In genomic region chr15:45654749-45655148, GRCh38 we compare ENCODE assay signal across 21 cellular contexts. TPM values are rescaled to one million over a fixed set of nuclear protein-coding genes. Genes with fewer than 3 reads are reported as not detected.
A peak's percentile ranks its signal among the peaks of the same experiment; 100 is the strongest.
DNase-seq lines count a peak whose midpoint lies in the region; ATAC-seq and TF ChIP-seq lines count a peak whose summit lies in the region.
"Had no signal": no experiment of that assay in that cellular context is flagged by ENCODE, and none has a peak within 500 bp of the region (broad histone marks: within the 10 kb centered on the region; RNA-seq: fewer than 3 reads in every experiment).

No MANE protein-coding gene starts in this region.

- TF ChIP-seq EP300 in stomach (IDR thresholded peaks at IDR 0.05) (no peak), SK-N-SH (IDR thresholded peaks at IDR 0.05; ENCODE audit: borderline replicate concordance in 1 of 2, low read depth in 1 of 2, low read length in 1 of 2) (no peak)

- H3K9ac ChIP-seq in BLaER1 treated with 17β-estradiol and CSF1 and Interleukin-3, amounts not matched to agents 10 nM and 100 nM, result peak overlapping the region in 7 of 11 experiments; percentile 4 to 74 (median 63); a peak in 12 of 22 replicates
- H3K9ac ChIP-seq in mucosa of rectum (ENCODE audit: low read depth in 1 of 2, low read length in 2 of 2) (no peak overlapping the region), SK-N-SH (no peak overlapping the region)

- BruUV-seq in Panc1 (replicated peaks; lab: Mats Ljungman, UMichigan), result TSS peak; percentile 36

- no peaks in the 10 kb centered on the region for H3K27me3 Mint-ChIP-seq in mesothelial cell of epicardium (ENCODE audit: low read depth)
- H3K27me3 Mint-ChIP-seq: CD4-positive, alpha-beta memory T cell had no signal

- H3K9me3 Mint-ChIP-seq in mesothelial cell of epicardium, result no peaks in the 10 kb centered on the region

- CTCF ChIA-PET in Panc1 (lab: Charles Lee), result no interaction called here
- CTCF ChIA-PET in SK-N-SH (lab: Yijun Ruan, JAX), result no interaction called here

- in situ Hi-C loops in Panc1 (cut with HindIII; ENCODE audit: low pct_unique_long_range_greater_than_20kb, low sequenced_read_pairs), result no loop called here

- H3K9me3 ChIP-seq in BLaER1 treated with 17β-estradiol and CSF1 and Interleukin-3, amounts not matched to agents 10 nM and 100 nM (replicated peaks in 1 of 11), result peaks cover 8 to 22% (median 17%) of the 10 kb centered on the region in 11 experiments
- H3K9me3 ChIP-seq in Panc1 (ENCODE audit: control insufficient read depth, insufficient read depth, low read depth, low read length), result no peaks in the 10 kb centered on the region
- no peaks in the 10 kb centered on the region for H3K9me3 ChIP-seq in mucosa of rectum (ENCODE audit: control insufficient read depth in 2 of 2, low read length in 2 of 2)
- no peaks in the 10 kb centered on the region for H3K9me3 ChIP-seq in stomach
- H3K9me3 ChIP-seq in SK-N-SH, result no peaks in the 10 kb centered on the region
- H3K9me3 ChIP-seq: A549, Caco-2, MG63 had no signal

- H4K20me1 ChIP-seq in BLaER1 treated with 17β-estradiol and CSF1 and Interleukin-3, amounts not matched to agents 10 nM and 100 nM, result no peaks in the 10 kb centered on the region; a peak in 1 of 22 replicates
- no peaks in the 10 kb centered on the region for H4K20me1 ChIP-seq in SK-N-SH (ENCODE audit: insufficient read depth)

- WGBS in stomach, 5 donors, result 72 to 87% (median 80%) methylated on average over 6 of the region's 6 CpGs
- 60% methylated on average over 6 of the region's 6 CpGs for WGBS in SK-N-SH (ENCODE audit: low lambda C conversion rate)

- H3K4me1 Mint-ChIP-seq in mesothelial cell of epicardium, result peaks cover 10% of the 10 kb centered on the region

- intact Hi-C loops in Panc1 (cut with micrococcal nuclease; ENCODE audit: unreplicated experiment), result no loop called here
- intact Hi-C loops in stomach (cut with DNase I; ENCODE audit: low total_unique reads), result no loop called here

- DNase-seq in Panc1 (ENCODE audit: low read depth, low spot score), result no peak
- DNase-seq in stomach, result no peak
- no peak for DNase-seq in SK-N-SH
- no peak for DNase-seq in mesothelial cell of epicardium (ENCODE audit: low spot score in 2 of 2, unreplicated experiment in 2 of 2)
- DNase-seq in stimulated activated CD4-positive, alpha-beta T cell treated with anti-CD3 and anti-CD28 coated beads, Interleukin-4, amount 100 ng/mL, for 4 hours, result no peak
- DNase-seq: Caco-2; CD4-positive, alpha-beta memory T cell; DMS 273 treated with DMSO at 0.1 percent for 48 hours; DND-41; MG63; NCI-H1417; NCI-H1930; NCI-H2227 treated with DMSO at 0.1 percent for 48 hours; NCI-H510A; NK-92 treated with Interleukin-12 subunit alpha and Interleukin-12 subunit beta, amount 100 ng/mL, for 24 hours; SIG-M5 had no signal

- H3K27ac ChIP-seq in BLaER1 treated with 17β-estradiol and CSF1 and Interleukin-3, amounts not matched to agents 10 nM and 100 nM, result peak overlapping the region in 10 of 11 experiments; percentile 58 to 89 (median 78); a peak in 19 of 22 replicates
- H3K27ac ChIP-seq in Panc1 (ENCODE audit: low read length) (no peak overlapping the region), mucosa of rectum (ENCODE audit: low read depth in 2 of 2, low read length in 2 of 2) (peak overlapping the region; percentile 80 to 82), stomach (peak overlapping the region in 4 of 5 donors; percentile 36 to 70 (median 59)), SK-N-SH (ENCODE audit: low read depth in 2 of 2, low read length in 1 of 2) (no peak overlapping the region)
- H3K27ac ChIP-seq: A549 had no signal

- ATAC-seq in Panc1, result no peak
- ATAC-seq: A549, GM12878, SK-N-SH treated with all-trans-retinoic acid at 6 μM for 48 hours had no signal

- H3K36me3 Mint-ChIP-seq in mesothelial cell of epicardium, result no peaks in the 10 kb centered on the region

- peaks cover 0 to 99% (median 37%) of the 10 kb centered on the region in 10 experiments; a peak in 16 of 20 replicates for H3K4me1 ChIP-seq in BLaER1 treated with 17β-estradiol and CSF1 and Interleukin-3, amounts not matched to agents 10 nM and 100 nM
- 0 out of 2 replicates have a peak, but pooled peaks cover 2% of the 10 kb centered on the region for H3K4me1 ChIP-seq in Panc1 (ENCODE audit: control insufficient read depth, insufficient read depth, low read length)
- H3K4me1 ChIP-seq in mucosa of rectum (ENCODE audit: control insufficient read depth in 2 of 2, insufficient read depth in 2 of 2, low read length in 2 of 2), result peaks cover 40 to 57% of the 10 kb centered on the region in 2 donors
- H3K4me1 ChIP-seq in stomach, result peaks cover 21 to 93% (median 51%) of the 10 kb centered on the region in 4 donors
- no peaks in the 10 kb centered on the region for H3K4me1 ChIP-seq in SK-N-SH (ENCODE audit: control insufficient read depth in 1 of 2, insufficient read depth in 2 of 2, low read depth in 1 of 2, low read length in 1 of 2)
- H3K4me1 ChIP-seq: A549, Caco-2 had no signal

- no peak overlapping the region for H2AFZ ChIP-seq in SK-N-SH (ENCODE audit: low read depth)

- no peaks in the 10 kb centered on the region for H3K27me3 ChIP-seq in BLaER1 treated with 17β-estradiol and CSF1 and Interleukin-3, amounts not matched to agents 10 nM and 100 nM
- H3K27me3 ChIP-seq in Panc1 (ENCODE audit: control insufficient read depth, insufficient read depth, low read length) (no peaks in the 10 kb centered on the region), mucosa of rectum (ENCODE audit: control insufficient read depth in 2 of 2, insufficient read depth in 2 of 2, low read length in 2 of 2) (no peaks in the 10 kb centered on the region), stomach (no peaks in the 10 kb centered on the region), SK-N-SH (ENCODE audit: insufficient read depth) (no peaks in the 10 kb centered on the region)
- H3K27me3 ChIP-seq: MG63 had no signal

- peak overlapping the region in 1 of 10 experiments; percentile 1; a peak in 1 of 20 replicates for H3K4me3 ChIP-seq in BLaER1 treated with 17β-estradiol and CSF1 and Interleukin-3, amounts not matched to agents 10 nM and 100 nM
- H3K4me3 ChIP-seq in Panc1 (ENCODE audit: low read depth in 2 of 2, low read length in 2 of 2), result no peak overlapping the region
- no peak overlapping the region for H3K4me3 ChIP-seq in mucosa of rectum (ENCODE audit: low read length in 2 of 2)
- H3K4me3 ChIP-seq in stomach, result no peak overlapping the region
- no peak overlapping the region for H3K4me3 ChIP-seq in SK-N-SH (ENCODE audit: low read depth in 2 of 2, low read length in 1 of 2)
- H3K4me3 ChIP-seq: A549, GM12878, MG63 had no signal

- TF ChIP-seq POLR2A in stomach (IDR thresholded peaks at IDR 0.05), result no peak

- POLR2A ChIA-PET in Panc1 (lab: Charles Lee), result interaction anchor here (0.7 kb wide), 1 partner anchor 24 kb away, joined by 8 read pairs; no protein-coding TSS in a partner anchor
- POLR2A ChIA-PET in SK-N-SH (lab: Yijun Ruan, JAX), result no interaction called here

- H3K4me3 Mint-ChIP-seq in mesothelial cell of epicardium, result no peak overlapping the region
- H3K4me3 Mint-ChIP-seq: CD4-positive, alpha-beta memory T cell had no signal

- TF ChIP-seq CTCF in Panc1 (IDR thresholded peaks at IDR 0.05), result no peak
- no peak for TF ChIP-seq CTCF in stomach (IDR thresholded peaks at IDR 0.05)
- no peak for TF ChIP-seq CTCF in SK-N-SH (IDR thresholded peaks at IDR 0.05)
- TF ChIP-seq CTCF in mesothelial cell of epicardium (IDR thresholded peaks at IDR 0.05; ENCODE audit: unreplicated experiment), result no peak

- no peak for TF ChIP-seq RAD21 in SK-N-SH (IDR thresholded peaks at IDR 0.05; ENCODE audit: low read length)

- no peaks in the 10 kb centered on the region for H3F3A ChIP-seq in SK-N-SH (replicated peaks; ENCODE audit: insufficient read depth)

- H3K27ac Mint-ChIP-seq in mesothelial cell of epicardium, result no peak overlapping the region

- H3K36me3 ChIP-seq in BLaER1 treated with 17β-estradiol and CSF1 and Interleukin-3, amounts not matched to agents 10 nM and 100 nM, result peaks cover 0 to 51% (median 0%) of the 10 kb centered on the region in 11 experiments; a peak in 10 of 22 replicates
- H3K36me3 ChIP-seq in Panc1 (ENCODE audit: control insufficient read depth, insufficient read depth, low read length) (no peaks in the 10 kb centered on the region), mucosa of rectum (ENCODE audit: control insufficient read depth in 2 of 2, insufficient read depth in 2 of 2, low read length in 2 of 2) (peaks cover 8 to 13% of the 10 kb centered on the region in 2 donors), stomach (peaks cover 0 to 19% (median 9%) of the 10 kb centered on the region in 4 donors), SK-N-SH (replicated peaks in 1 of 2; ENCODE audit: control insufficient read depth in 1 of 2, insufficient read depth in 2 of 2, low read length in 1 of 2) (no peaks in the 10 kb centered on the region)

- no peaks in the 10 kb centered on the region for H3K79me2 ChIP-seq in SK-N-SH (ENCODE audit: insufficient read depth)

- H3K4me2 ChIP-seq in BLaER1 treated with 17β-estradiol and CSF1 and Interleukin-3, amounts not matched to agents 10 nM and 100 nM, result peak overlapping the region in 8 of 11 experiments; percentile 21 to 94 (median 78); a peak in 14 of 22 replicates
- no peak overlapping the region for H3K4me2 ChIP-seq in SK-N-SH
- H3K4me2 ChIP-seq: A549 had no signal

- no peaks in the 10 kb centered on the region for H3K9me2 ChIP-seq in SK-N-SH

TF ChIP-seq in SK-N-SH, 30 proteins besides CTCF, POLR2A, EP300 and RAD21 (continues in another document):
- TF ChIP-seq SMC3 (IDR thresholded peaks at IDR 0.05; ENCODE audit: low read depth, low read length) (no peak), FOSL2 (IDR thresholded peaks at IDR 0.05; ENCODE audit: borderline replicate concordance, low read depth) (no peak), USF2 (IDR thresholded peaks at IDR 0.05; ENCODE audit: borderline replicate concordance, low read depth, low read length) (no peak)

RNA-seq across cellular contexts. Expression of gene SQOR, which starts 19.9 kb away (rescaled TPM):
- 62.2 TPM for total RNA-seq in Panc1 (2021; ENCODE audit: unreplicated experiment)
- polyA plus RNA-seq in Panc1 (2012; ENCODE audit: insufficient read length), result 49.9 TPM
- 10 to 100 TPM; 49.6 to 70.6 (median 62.5) TPM for total RNA-seq in stomach
- 100 to 1,000 TPM in 1 of 3 donors, 10 to 100 TPM in 2; 58.1 to 128 (median 63.1) TPM for polyA plus RNA-seq in stomach
- polyA plus RNA-seq in SK-N-SH (2012; rRNA removed), result 7.8 and 9.1 TPM in 2 replicates
- 8.5 and 9.5 TPM in 2 replicates for polyA plus RNA-seq in SK-N-SH (2012; cell fraction: cytosol; rRNA removed)
- 5.0 and 6.4 TPM in 2 replicates for polyA plus RNA-seq in SK-N-SH (2012; cell fraction: nucleus; rRNA removed)
- 0.86 to 0.94 TPM in 2 of 3 replicates, not detected in the other for total RNA-seq in mesothelial cell of epicardium

Comparison
In these comparisons a context has a peak if more than half of its experiments do, and no peak if none do; other contexts are left out.
1. H3K27ac ChIP-seq: peak in BLaER1 treated with 17β-estradiol and CSF1 and Interleukin-3, amounts not matched to agents 10 nM and 100 nM (10 of 11), mucosa of rectum (2 of 2) and stomach (4 of 5); none in Panc1 (single experiment) and SK-N-SH (0 of 2).
2. H3K9ac ChIP-seq: peak in BLaER1 treated with 17β-estradiol and CSF1 and Interleukin-3, amounts not matched to agents 10 nM and 100 nM (7 of 11); none in mucosa of rectum (0 of 2) and SK-N-SH (single experiment).
3. RNA of gene SQOR, which starts 19.9 kb away (total RNA-seq): 49.6 to 70.6 TPM in stomach and 62.2 TPM in Panc1 (single experiment); 0.86 to 0.94 TPM in mesothelial cell of epicardium; every median in the first group is over 10 times any median in the second.